Comparison of ENCODE assay signal across 33 cellular contexts in the genomic region with DNA sequence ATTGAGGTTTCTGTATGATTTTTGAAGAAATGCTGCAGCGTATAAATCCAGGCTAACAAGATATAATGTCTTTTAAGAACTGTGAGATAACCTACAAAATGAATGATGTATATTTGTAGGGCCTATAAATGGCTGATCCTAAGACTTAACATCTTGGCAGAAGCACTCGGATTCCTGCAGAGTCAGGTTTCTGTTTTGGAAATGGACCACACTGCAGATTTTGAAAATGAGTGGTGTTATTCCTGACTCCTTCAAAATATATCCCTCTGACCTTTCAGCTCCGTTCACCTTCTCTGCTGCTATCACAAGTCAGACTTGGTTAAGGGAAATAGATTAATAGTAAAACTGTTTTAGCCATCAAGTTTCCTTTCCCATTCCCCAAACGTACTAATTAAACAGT. TPM values are rescaled to one million over a fixed set of nuclear protein-coding genes. Genes with fewer than 3 reads are reported as not detected.
"Had no signal": no experiment of that assay in that cellular context is flagged by ENCODE, and none has a peak within 500 bp of the region (broad histone marks: within the 10 kb centered on the region; RNA-seq: fewer than 3 reads in every experiment).

No MANE protein-coding gene starts in this region.

- H3K4me1 ChIP-seq: colonic mucosa, uterus had no signal

- H3K9me3 ChIP-seq: colonic mucosa, left lung, mucosa of descending colon, neutrophil, ovary, stomach, suprapubic skin, tibial nerve, uterus had no signal

- H3K4me3 ChIP-seq: colonic mucosa, left lung, lung, mucosa of descending colon, ovary, stomach, suprapubic skin, tibial nerve, uterus had no signal

- H3K36me3 ChIP-seq: colonic mucosa, neutrophil, ovary, suprapubic skin, tibial nerve, uterus had no signal

- ATAC-seq: activated naive CD8-positive, alpha-beta T cell treated with anti-CD3 and anti-CD28 coated beads, Interleukin-2, amount 50 U/mL, for 24 hours; activated T-cell treated with anti-CD3 and anti-CD28 coated beads, Interleukin-2, amount 50 U/mL, for 4 hours; activated T-helper 17 cell treated with anti-CD3 and anti-CD28 coated beads, Interleukin-2, amount 50 U/mL, for 72 hours; left lung; mucosa of descending colon; natural killer cell treated with Interleukin-12 subunit alpha and Interleukin-12 subunit beta and Interleukin-15 and Interleukin-18, amount 100 ng/mL, for 72 hours; stimulated activated naive B cell treated with anti-CD40 and anti-IgM and Interleukin-4, amounts not matched to agents 10 μg/mL and 1 μg/mL and 100 μg/mL, for 72 hours had no signal

- H3K27me3 ChIP-seq: colonic mucosa, left lung, neutrophil, ovary, stomach, suprapubic skin, tibial nerve, uterus had no signal

- H3K27ac ChIP-seq: colonic mucosa, left lung, neutrophil, ovary, suprapubic skin, tibial nerve, uterus, WERI-Rb-1 had no signal

- DNase-seq: activated CD4-positive, alpha-beta memory T cell treated with anti-CD3 and anti-CD28 coated beads, Interleukin-2, amount 10 ng/mL, durations not matched to agents 7 days and 5 days; activated CD4-positive, alpha-beta T cell treated with anti-CD3 and anti-CD28 coated beads, Interleukin-2, amount 10 ng/mL, durations not matched to agents 24 days and 14 days; activated CD4-positive, CD25-positive, alpha-beta regulatory T cell treated with anti-CD3 and anti-CD28 coated beads, Interleukin-2, amount 50 U/mL, for 72 hours; activated CD8-positive, alpha-beta memory T cell treated with anti-CD3 and anti-CD28 coated beads, Interleukin-2, amount 50 U/mL, for 48 hours; activated naive CD8-positive, alpha-beta T cell treated with anti-CD3 and anti-CD28 coated beads, Interleukin-2, amount 50 U/mL, for 24 hours; activated T-cell treated with anti-CD3 and anti-CD28 coated beads, Interleukin-2, amount 50 U/mL, for 4 hours; cerebellar nuclear complex; colonic mucosa; effector memory CD4-positive, alpha-beta T cell; foreskin fibroblast; left lung; mucosa of descending colon; ovary; retina; stimulated activated CD4-positive, alpha-beta T cell treated with anti-CD3 and anti-CD28 coated beads, Interleukin-15, amount 100 ng/mL, for 24 hours; stimulated activated CD4-positive, alpha-beta T cell treated with anti-CD3 and anti-CD28 coated beads, Interleukin-2, amount 100 ng/mL, for 24 hours; stimulated activated naive B cell treated with anti-CD40 and anti-IgM and Interleukin-4, amounts not matched to agents 10 μg/mL and 1 μg/mL and 100 μg/mL, for 72 hours; stomach; SW 1271; T1000; uterus; WERI-Rb-1 had no signal

RNA-seq across cellular contexts. Expression of a gene that starts 53.5 kb away (rescaled TPM):
- total RNA-seq: activated CD4-positive, alpha-beta memory T cell treated with anti-CD3 and anti-CD28 coated beads, Interleukin-2, amount 10 ng/mL, durations not matched to agents 7 days and 5 days; activated CD4-positive, alpha-beta T cell treated with anti-CD3 and anti-CD28 coated beads, Interleukin-2, amount 10 ng/mL, durations not matched to agents 24 days and 14 days; activated T-cell treated with anti-CD3 and anti-CD28 coated beads, Interleukin-2, amount 50 U/mL, for 4 hours; activated T-helper 17 cell treated with anti-CD3 and anti-CD28 coated beads, Interleukin-2, amount 50 U/mL, for 72 hours; colonic mucosa; dermis microvascular lymphatic vessel endothelial cell; epithelial cell of proximal tubule; glomerular endothelial cell; left lung; lung; mesenteric fat pad; mucosa of descending colon; myocyte; natural killer cell treated with Interleukin-12 subunit alpha and Interleukin-12 subunit beta and Interleukin-15 and Interleukin-18, amount 100 ng/mL, for 72 hours; ovary; stomach; suprapubic skin; tibial nerve; uterus had no signal
